Comparison of ENCODE assay signal across 19 cellular contexts in the genomic region with DNA sequence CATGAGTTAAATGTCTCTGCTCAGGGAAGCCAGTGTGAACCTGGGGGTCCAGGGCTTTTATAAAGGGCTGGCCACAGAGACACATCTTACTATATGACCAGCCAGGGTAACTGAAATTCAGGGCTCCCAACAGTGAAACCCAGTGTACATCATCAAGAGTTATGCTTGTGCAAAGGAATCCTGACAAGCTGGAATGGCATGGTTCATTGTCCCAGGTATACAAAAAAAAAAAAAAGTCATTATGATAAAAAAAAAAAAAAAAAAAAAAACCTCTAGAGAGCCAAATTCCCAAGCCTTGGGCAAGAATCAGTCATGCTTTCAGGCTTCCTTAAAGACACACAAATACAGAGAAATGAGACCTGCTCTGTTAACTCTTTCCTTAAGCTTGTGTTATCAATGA.
DNase-seq lines count a peak whose midpoint lies in the region; ATAC-seq and TF ChIP-seq lines count a peak whose summit lies in the region.
"Had no signal": no experiment of that assay in that cellular context is flagged by ENCODE, and none has a peak within 500 bp of the region (broad histone marks: within the 10 kb centered on the region; RNA-seq: fewer than 3 reads in every experiment).

No MANE protein-coding gene starts in this region.

- no peaks in the 10 kb centered on the region for H3K4me1 Mint-ChIP-seq in activated CD4-positive, alpha-beta T cell treated with anti-CD3 and anti-CD28 coated beads, Interleukin-2, amount 10 ng/mL, durations not matched to agents 24 days and 14 days
- H3K4me1 Mint-ChIP-seq in progenitor cell of endocrine pancreas (ENCODE audit: low read depth), result no peaks in the 10 kb centered on the region
- H3K4me1 Mint-ChIP-seq: B cell; CD4-positive, CD25-positive, alpha-beta regulatory T cell had no signal

- H3K9me3 Mint-ChIP-seq in activated CD4-positive, alpha-beta T cell treated with anti-CD3 and anti-CD28 coated beads, Interleukin-2, amount 10 ng/mL, durations not matched to agents 24 days and 14 days, result peaks cover 9% of the 10 kb centered on the region
- H3K9me3 Mint-ChIP-seq in progenitor cell of endocrine pancreas (ENCODE audit: low read depth), result no peaks in the 10 kb centered on the region
- H3K9me3 Mint-ChIP-seq: CD8-positive, alpha-beta T cell had no signal

- no peaks in the 10 kb centered on the region for H3K4me1 ChIP-seq in prostate gland (replicated peaks)
- H3K4me1 ChIP-seq: Caco-2 had no signal

- H3K27ac Mint-ChIP-seq in activated CD4-positive, alpha-beta T cell treated with anti-CD3 and anti-CD28 coated beads, Interleukin-2, amount 10 ng/mL, durations not matched to agents 24 days and 14 days, result no peak overlapping the region
- no peak overlapping the region for H3K27ac Mint-ChIP-seq in progenitor cell of endocrine pancreas
- H3K27ac Mint-ChIP-seq: B cell; CD4-positive, CD25-positive, alpha-beta regulatory T cell; CD8-positive, alpha-beta T cell had no signal

- no peaks in the 10 kb centered on the region for H3K27me3 Mint-ChIP-seq in activated CD4-positive, alpha-beta T cell treated with anti-CD3 and anti-CD28 coated beads, Interleukin-2, amount 10 ng/mL, durations not matched to agents 24 days and 14 days
- peaks cover 2% of the 10 kb centered on the region for H3K27me3 Mint-ChIP-seq in progenitor cell of endocrine pancreas
- H3K27me3 Mint-ChIP-seq: B cell; CD4-positive, CD25-positive, alpha-beta regulatory T cell had no signal

- H3K9me3 ChIP-seq in prostate gland, result no peaks in the 10 kb centered on the region
- H3K9me3 ChIP-seq: BLaER1 had no signal

- ATAC-seq in esophagus mucosa (peak; percentile 78), GM19023 (IDR thresholded peaks at IDR 0.05; ENCODE audit: unreplicated experiment) (no peak)
- ATAC-seq: CD8-positive, alpha-beta T cell had no signal

- H3K4me3 Mint-ChIP-seq in activated CD4-positive, alpha-beta T cell treated with anti-CD3 and anti-CD28 coated beads, Interleukin-2, amount 10 ng/mL, durations not matched to agents 24 days and 14 days, result no peak overlapping the region
- no peak overlapping the region for H3K4me3 Mint-ChIP-seq in progenitor cell of endocrine pancreas (ENCODE audit: low read depth)
- H3K4me3 Mint-ChIP-seq: B cell; CD4-positive, CD25-positive, alpha-beta regulatory T cell; CD8-positive, alpha-beta T cell had no signal

- H3K27ac ChIP-seq in prostate gland, result no peak overlapping the region
- H3K27ac ChIP-seq: 22Rv1, BLaER1, C4-2B, GM23248 had no signal

- H3K36me3 Mint-ChIP-seq in activated CD4-positive, alpha-beta T cell treated with anti-CD3 and anti-CD28 coated beads, Interleukin-2, amount 10 ng/mL, durations not matched to agents 24 days and 14 days (ENCODE audit: low read depth), result no peaks in the 10 kb centered on the region
- no peaks in the 10 kb centered on the region for H3K36me3 Mint-ChIP-seq in progenitor cell of endocrine pancreas (ENCODE audit: insufficient read depth)
- H3K36me3 Mint-ChIP-seq: CD4-positive, CD25-positive, alpha-beta regulatory T cell; CD8-positive, alpha-beta T cell had no signal

- TF ChIP-seq CTCF in prostate gland (IDR thresholded peaks at IDR 0.05) (no peak), progenitor cell of endocrine pancreas (IDR thresholded peaks at IDR 0.05; ENCODE audit: unreplicated experiment) (no peak)

- no peak overlapping the region for H3K4me3 ChIP-seq in prostate gland
- H3K4me3 ChIP-seq: BLaER1, GM23248 had no signal

- TF ChIP-seq POLR2A in prostate gland (IDR thresholded peaks at IDR 0.05), result no peak

- H3K36me3 ChIP-seq in prostate gland, result no peaks in the 10 kb centered on the region
- H3K36me3 ChIP-seq: BLaER1 had no signal

- intact Hi-C loops in prostate gland (cut with DNase I), result no loop called here
- intact Hi-C loops in activated CD4-positive, alpha-beta T cell treated with anti-CD3 and anti-CD28 coated beads, Interleukin-2, amount 10 ng/mL, durations not matched to agents 24 days and 14 days (cut with micrococcal nuclease), result no loop called here

- H3K27me3 ChIP-seq in prostate gland (replicated peaks; ENCODE audit: insufficient read depth), result no peaks in the 10 kb centered on the region
- H3K27me3 ChIP-seq: BLaER1 had no signal

- DNase-seq in DMS53 (lab: John Stamatoyannopoulos, UW) (peak; percentile 5), DMS53 treated with DMSO at 0.1 percent for 48 hours (lab: John Stamatoyannopoulos, UW; ENCODE audit: unreplicated experiment) (no peak), prostate gland (ENCODE audit: low spot score) (peak; percentile 39), progenitor cell of endocrine pancreas (ENCODE audit: low spot score, unreplicated experiment) (no peak)
- no peak for DNase-seq in activated CD4-positive, alpha-beta T cell treated with anti-CD3 and anti-CD28 coated beads, Interleukin-2, amount 10 ng/mL, durations not matched to agents 24 days and 14 days
- DNase-seq: Caco-2; CD4-positive, CD25-positive, alpha-beta regulatory T cell; CD8-positive, alpha-beta T cell; DMS 273 treated with DMSO at 0.1 percent for 48 hours; DND-41; GM23248; H7; HCEC 1CT had no signal

Comparison
In these comparisons a context has a peak if more than half of its experiments do, and no peak if none do; other contexts are left out.
1. DNase-seq: peak in DMS53 (single experiment) and prostate gland (single experiment); none in DMS53 treated with DMSO at 0.1 percent for 48 hours (single experiment), activated CD4-positive, alpha-beta T cell treated with anti-CD3 and anti-CD28 coated beads, Interleukin-2, amount 10 ng/mL, durations not matched to agents 24 days and 14 days (single experiment) and progenitor cell of endocrine pancreas (single experiment).